Comparison of ENCODE assay signal across 2 cellular contexts in genomic region chr5:170278611-170279500, GRCh38.
TF ChIP-seq lines count a peak whose summit lies in the region.

No MANE protein-coding gene starts in this region.

TF ChIP-seq in HepG2, 621 proteins besides CTCF, POLR2A, EP300 and RAD21:
- TF ChIP-seq, protein P1, sequence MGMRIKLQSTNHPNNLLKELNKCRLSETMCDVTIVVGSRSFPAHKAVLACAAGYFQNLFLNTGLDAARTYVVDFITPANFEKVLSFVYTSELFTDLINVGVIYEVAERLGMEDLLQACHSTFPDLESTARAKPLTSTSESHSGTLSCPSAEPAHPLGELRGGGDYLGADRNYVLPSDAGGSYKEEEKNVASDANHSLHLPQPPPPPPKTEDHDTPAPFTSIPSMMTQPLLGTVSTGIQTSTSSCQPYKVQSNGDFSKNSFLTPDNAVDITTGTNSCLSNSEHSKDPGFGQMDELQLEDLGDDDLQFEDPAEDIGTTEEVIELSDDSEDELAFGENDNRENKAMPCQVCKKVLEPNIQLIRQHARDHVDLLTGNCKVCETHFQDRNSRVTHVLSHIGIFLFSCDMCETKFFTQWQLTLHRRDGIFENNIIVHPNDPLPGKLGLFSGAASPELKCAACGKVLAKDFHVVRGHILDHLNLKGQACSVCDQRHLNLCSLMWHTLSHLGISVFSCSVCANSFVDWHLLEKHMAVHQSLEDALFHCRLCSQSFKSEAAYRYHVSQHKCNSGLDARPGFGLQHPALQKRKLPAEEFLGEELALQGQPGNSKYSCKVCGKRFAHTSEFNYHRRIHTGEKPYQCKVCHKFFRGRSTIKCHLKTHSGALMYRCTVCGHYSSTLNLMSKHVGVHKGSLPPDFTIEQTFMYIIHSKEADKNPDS (CRISPR knock-in tag; IDR thresholded peaks at IDR 0.05) = no peak
- no peak for TF ChIP-seq ETV6 (CRISPR knock-in tag; conservative IDR thresholded peaks at IDR 0.05)
- no peak for TF ChIP-seq ZNF552 (CRISPR knock-in tag; IDR thresholded peaks at IDR 0.05; ENCODE audit: borderline replicate concordance)
- TF ChIP-seq KLF6 (CRISPR knock-in tag; IDR thresholded peaks at IDR 0.05) = no peak
- TF ChIP-seq FOXP1 (IDR thresholded peaks at IDR 0.05) = no peak
- TF ChIP-seq FOXP1 (CRISPR knock-in tag; IDR thresholded peaks at IDR 0.05) = no peak
- TF ChIP-seq MEF2D (CRISPR knock-in tag; IDR thresholded peaks at IDR 0.05) = no peak
- TF ChIP-seq HOXA5 (CRISPR knock-in tag; IDR thresholded peaks at IDR 0.05) = no peak
- no peak for TF ChIP-seq FOXO1 (CRISPR knock-in tag; IDR thresholded peaks at IDR 0.05)
- TF ChIP-seq THAP11 (CRISPR knock-in tag; IDR thresholded peaks at IDR 0.05) = no peak
- no peak for TF ChIP-seq MAFK (conservative IDR thresholded peaks at IDR 0.05 in 1 of 2, IDR thresholded peaks at IDR 0.05 in 1 of 2; ENCODE audit: low read length in 2 of 2)
- TF ChIP-seq POLR2AphosphoS2 (IDR thresholded peaks at IDR 0.05; ENCODE audit: low read depth, low read length) = no peak
- TF ChIP-seq ZBTB20 (CRISPR knock-in tag; IDR thresholded peaks at IDR 0.05; ENCODE audit: borderline replicate concordance, low read depth) = no peak
- TF ChIP-seq REST (IDR thresholded peaks at IDR 0.05; ENCODE audit: borderline replicate concordance in 1 of 2, low read depth in 1 of 2, low read length in 2 of 2) = no peak
- no peak for TF ChIP-seq ZBTB14 (CRISPR knock-in tag; IDR thresholded peaks at IDR 0.05)
- TF ChIP-seq ZNF792 (CRISPR knock-in tag; IDR thresholded peaks at IDR 0.05) = no peak
- TF ChIP-seq, protein P2, sequence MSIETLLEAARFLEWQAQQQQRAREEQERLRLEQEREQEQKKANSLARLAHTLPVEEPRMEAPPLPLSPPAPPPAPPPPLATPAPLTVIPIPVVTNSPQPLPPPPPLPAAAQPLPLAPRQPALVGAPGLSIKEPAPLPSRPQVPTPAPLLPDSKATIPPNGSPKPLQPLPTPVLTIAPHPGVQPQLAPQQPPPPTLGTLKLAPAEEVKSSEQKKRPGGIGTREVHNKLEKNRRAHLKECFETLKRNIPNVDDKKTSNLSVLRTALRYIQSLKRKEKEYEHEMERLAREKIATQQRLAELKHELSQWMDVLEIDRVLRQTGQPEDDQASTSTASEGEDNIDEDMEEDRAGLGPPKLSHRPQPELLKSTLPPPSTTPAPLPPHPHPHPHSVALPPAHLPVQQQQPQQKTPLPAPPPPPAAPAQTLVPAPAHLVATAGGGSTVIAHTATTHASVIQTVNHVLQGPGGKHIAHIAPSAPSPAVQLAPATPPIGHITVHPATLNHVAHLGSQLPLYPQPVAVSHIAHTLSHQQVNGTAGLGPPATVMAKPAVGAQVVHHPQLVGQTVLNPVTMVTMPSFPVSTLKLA (IDR thresholded peaks at IDR 0.05) = no peak
- TF ChIP-seq, protein P3, sequence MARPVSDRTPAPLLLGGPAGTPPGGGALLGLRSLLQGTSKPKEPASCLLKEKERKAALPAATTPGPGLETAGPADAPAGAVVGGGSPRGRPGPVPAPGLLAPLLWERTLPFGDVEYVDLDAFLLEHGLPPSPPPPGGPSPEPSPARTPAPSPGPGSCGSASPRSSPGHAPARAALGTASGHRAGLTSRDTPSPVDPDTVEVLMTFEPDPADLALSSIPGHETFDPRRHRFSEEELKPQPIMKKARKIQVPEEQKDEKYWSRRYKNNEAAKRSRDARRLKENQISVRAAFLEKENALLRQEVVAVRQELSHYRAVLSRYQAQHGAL (CRISPR knock-in tag; IDR thresholded peaks at IDR 0.05; ENCODE audit: not compliant biosample characterization) = no peak
TF ChIP-seq in HepG2: peak in this region for 0.

TF ChIP-seq in H1, 55 proteins besides CTCF, POLR2A, EP300 and RAD21:
- no peak for TF ChIP-seq MAFK (IDR thresholded peaks at IDR 0.05; ENCODE audit: low read depth, low read length)
- 0 out of 2 replicates have a peak, but pooled peaks have one; percentile 26 for TF ChIP-seq POLR2AphosphoS5 (IDR thresholded peaks at IDR 0.05; ENCODE audit: low read depth, low read length)
- TF ChIP-seq SIN3A (conservative IDR thresholded peaks at IDR 0.05 in 1 of 2, IDR thresholded peaks at IDR 0.05 in 1 of 2; ENCODE audit: low read depth in 1 of 2, low read length in 2 of 2) = no peak
- TF ChIP-seq CBX8 (IDR thresholded peaks at IDR 0.05; ENCODE audit: borderline replicate concordance, low read depth, low read length) = no peak
TF ChIP-seq in H1: peak in this region for 1.
